In genomic region chr5:7787770-7788169, GRCh38 we compare ENCODE assay signal across 23 cellular contexts.
"Had no signal": no experiment of that assay in that cellular context is flagged by ENCODE, and none has a peak within 500 bp of the region (broad histone marks: within the 10 kb centered on the region; RNA-seq: fewer than 3 reads in every experiment).

No MANE protein-coding gene starts in this region.

- H3K9me3 ChIP-seq: colonic mucosa, esophagus muscularis mucosa, esophagus squamous epithelium, gastrocnemius medialis, gastroesophageal sphincter, heart left ventricle, heart right ventricle had no signal

- H3K4me1 ChIP-seq: colonic mucosa, esophagus muscularis mucosa, esophagus squamous epithelium, foreskin keratinocyte, gastrocnemius medialis, gastroesophageal sphincter, heart left ventricle, heart right ventricle had no signal

- DNase-seq: colonic mucosa; cortex of kidney; dermis blood vessel endothelial cell; dorsolateral prefrontal cortex; effector CD4-positive, alpha-beta T cell; effector CD8-positive, alpha-beta T cell; effector memory CD4-positive, alpha-beta T cell; effector memory CD8-positive, alpha-beta T cell; endodermal cell; erythroblast; esophagus squamous epithelium; foreskin fibroblast; foreskin keratinocyte; foreskin melanocyte; gastrocnemius medialis; glutamatergic neuron; heart left ventricle; heart right ventricle had no signal

- H3K4me3 ChIP-seq: colonic mucosa, coronary artery, dorsolateral prefrontal cortex, esophagus muscularis mucosa, esophagus squamous epithelium, gastrocnemius medialis, gastroesophageal sphincter, heart left ventricle, heart right ventricle, hepatocyte had no signal

- H3K36me3 ChIP-seq: colonic mucosa, esophagus squamous epithelium, heart left ventricle, heart right ventricle had no signal

- H3K27ac ChIP-seq: colonic mucosa, coronary artery, epithelial cell of prostate, esophagus muscularis mucosa, esophagus squamous epithelium, foreskin keratinocyte, gastrocnemius medialis, gastroesophageal sphincter, heart left ventricle, heart right ventricle, hepatocyte had no signal
